ENCODE assay signal across 19 cellular contexts in the genomic region with DNA sequence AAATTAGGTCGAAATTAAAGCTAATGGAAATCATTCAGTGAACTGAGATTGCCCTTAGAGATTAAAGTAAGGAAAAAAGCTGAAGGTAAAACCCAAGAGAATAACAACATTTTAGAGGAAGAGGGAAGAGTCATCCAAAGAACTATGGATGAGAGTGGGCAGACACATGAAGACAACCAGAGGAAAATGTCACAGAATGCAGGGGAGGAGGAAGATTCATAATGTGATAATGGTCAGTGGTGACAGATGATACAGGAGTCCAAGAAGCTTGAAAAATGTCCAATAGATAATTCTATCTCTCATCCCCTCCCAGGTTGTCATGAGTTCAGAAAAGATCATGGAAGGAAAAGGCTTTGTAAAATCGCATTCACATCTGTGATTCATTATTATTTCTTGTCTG.
"Had no signal": no experiment of that assay in that cellular context is flagged by ENCODE, and none has a peak within 500 bp of the region (broad histone marks: within the 10 kb centered on the region; RNA-seq: fewer than 3 reads in every experiment).

No MANE protein-coding gene starts in this region.

- H3K4me2 ChIP-seq: hepatocyte had no signal

- H3K36me3 ChIP-seq: colonic mucosa, esophagus squamous epithelium, right atrium auricular region, sigmoid colon, stomach, thoracic aorta, transverse colon had no signal

- H3K4me1 Mint-ChIP-seq: naive thymus-derived CD8-positive, alpha-beta T cell; neural crest cell had no signal

- DNase-seq: colonic mucosa; dermis blood vessel endothelial cell; esophagus squamous epithelium; foreskin keratinocyte; head of caudate nucleus; kidney glomerular epithelial cell; mucosa of descending colon; naive thymus-derived CD8-positive, alpha-beta T cell; sigmoid colon; stimulated activated CD4-positive, alpha-beta T cell treated with anti-CD3 and anti-CD28 coated beads, Interleukin-12 subunit alpha, Interleukin-12 subunit beta, amount 100 ng/mL, for 4 hours; stimulated activated naive CD4-positive, alpha-beta T cell; stomach; substantia nigra; transverse colon had no signal

- H3K79me2 ChIP-seq: hepatocyte had no signal

- H3K36me3 Mint-ChIP-seq: naive thymus-derived CD8-positive, alpha-beta T cell had no signal

- H3K4me1 ChIP-seq: colonic mucosa, esophagus squamous epithelium, right atrium auricular region, sigmoid colon, stomach, transverse colon had no signal

- H3K27ac ChIP-seq: colonic mucosa, esophagus squamous epithelium, foreskin keratinocyte, hepatocyte, right atrium auricular region, sigmoid colon, skin epidermis, stomach, thoracic aorta, transverse colon had no signal

- H3K4me3 ChIP-seq: colonic mucosa, esophagus squamous epithelium, hepatocyte, mucosa of descending colon, right atrium auricular region, sigmoid colon, skin epidermis, stomach, thoracic aorta, transverse colon had no signal

- H3K9me3 Mint-ChIP-seq: naive thymus-derived CD8-positive, alpha-beta T cell; neural crest cell had no signal

- H3K27ac Mint-ChIP-seq: naive thymus-derived CD8-positive, alpha-beta T cell had no signal

- H2AFZ ChIP-seq: hepatocyte had no signal

- ATAC-seq: foreskin keratinocyte; mucosa of descending colon; naive thymus-derived CD8-positive, alpha-beta T cell had no signal

- H3K27me3 ChIP-seq: colonic mucosa, esophagus squamous epithelium, foreskin keratinocyte, hepatocyte, right atrium auricular region, sigmoid colon, stomach, transverse colon had no signal

- H3K9me3 ChIP-seq: colonic mucosa, esophagus squamous epithelium, mucosa of descending colon, right atrium auricular region, sigmoid colon, stomach, thoracic aorta, transverse colon had no signal

- H3K4me3 Mint-ChIP-seq: naive thymus-derived CD8-positive, alpha-beta T cell; neural crest cell had no signal
